In the genomic region with DNA sequence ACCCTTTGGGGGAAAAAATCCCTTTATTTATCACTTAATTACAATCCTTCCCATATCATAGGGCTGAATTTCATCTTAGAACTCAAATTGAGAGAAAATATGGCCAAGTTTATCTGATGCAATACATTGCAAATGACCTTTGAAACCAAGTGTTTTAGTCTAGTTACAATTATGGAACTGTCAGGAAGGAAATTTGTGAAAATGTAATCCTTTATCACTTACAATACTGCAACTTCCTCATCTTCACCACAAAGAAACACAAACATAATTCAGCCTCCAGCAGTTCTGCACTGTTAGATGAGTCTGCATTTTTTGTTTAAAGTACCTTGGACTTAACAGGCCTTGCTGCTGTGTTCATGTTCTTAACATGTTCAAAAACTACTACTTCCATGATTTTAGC, we compare ENCODE assay signal across 8 cellular contexts. TPM values are rescaled to one million over a fixed set of nuclear protein-coding genes. Genes with fewer than 3 reads are reported as not detected.
DNase-seq lines count a peak whose midpoint lies in the region; ATAC-seq and TF ChIP-seq lines count a peak whose summit lies in the region.

No MANE protein-coding gene starts in this region.

- no peak for ATAC-seq in left cardiac atrium
- no peak for ATAC-seq in upper lobe of left lung (ENCODE audit: low FRiP score in 2 of 2)

- H3K4me1 ChIP-seq in left ventricle myocardium inferior (peaks cover 59% of the 10 kb centered on the region), upper lobe of left lung (peaks cover 32 to 54% (median 47%) of the 10 kb centered on the region in 4 donors)

- no peaks in the 10 kb centered on the region for H3K9me3 ChIP-seq in left ventricle myocardium inferior (replicated peaks)
- no peaks in the 10 kb centered on the region for H3K9me3 ChIP-seq in upper lobe of left lung

- intact Hi-C loops in left ventricle myocardium inferior (cut with micrococcal nuclease) (no loop called here), left cardiac atrium (cut with DNase I) (no loop called here), head of caudate nucleus (cut with DNase I) (no loop called here)

- TF ChIP-seq EP300 in upper lobe of left lung (IDR thresholded peaks at IDR 0.05): no peak

- H3K27me3 ChIP-seq in left ventricle myocardium inferior (ENCODE audit: low read depth) (no peaks in the 10 kb centered on the region), upper lobe of left lung (no peaks in the 10 kb centered on the region)

- H3K4me3 ChIP-seq in left ventricle myocardium inferior: no peak overlapping the region
- no peak overlapping the region for H3K4me3 ChIP-seq in upper lobe of left lung

- peak overlapping the region; percentile 48 for H3K27ac ChIP-seq in left ventricle myocardium inferior (replicated peaks)
- H3K27ac ChIP-seq in upper lobe of left lung: peak overlapping the region; percentile 29 to 80 (median 58)

- TF ChIP-seq POLR2A in erythroblast (IDR thresholded peaks at IDR 0.05; ENCODE audit: low read length) (no peak), upper lobe of left lung (IDR thresholded peaks at IDR 0.05) (no peak)

- DNase-seq in left ventricle myocardium inferior (no peak), left cardiac atrium (no peak), RPMI7951 (ENCODE audit: low read depth) (peak; percentile 15), erythroblast (lab: John Stamatoyannopoulos, UW) (peak; percentile 56 to 70), upper lobe of left lung (no peak), head of caudate nucleus (no peak), GM19240 (ENCODE audit: insufficient read length, low spot score) (no peak), hypothalamus (lab: John Stamatoyannopoulos, UW) (no peak)

- TF ChIP-seq CTCF in left ventricle myocardium inferior (IDR thresholded peaks at IDR 0.05; ENCODE audit: borderline replicate concordance): no peak
- no peak for TF ChIP-seq CTCF in upper lobe of left lung (IDR thresholded peaks at IDR 0.05)

- no peaks in the 10 kb centered on the region for H3K36me3 ChIP-seq in left ventricle myocardium inferior
- no peaks in the 10 kb centered on the region for H3K36me3 ChIP-seq in upper lobe of left lung

RNA-seq across cellular contexts. Expression of a gene that starts 4.6 kb away (rescaled TPM):
- 94.6 TPM for total RNA-seq in left ventricle myocardium inferior
- total RNA-seq in left cardiac atrium: 10 to 100 TPM; 69.3 to 81.6 TPM
- 39.9 and 55.6 TPM in 2 replicates for total RNA-seq in RPMI7951 (2014; rRNA removed; shearing (Covaris generic))
- total RNA-seq in upper lobe of left lung: 10 to 100 TPM; 33.0 to 88.9 (median 58.9) TPM

RNA-seq across cellular contexts. Expression of a gene that starts 4.8 kb away (rescaled TPM):
- total RNA-seq in left ventricle myocardium inferior: 8.7 TPM
- total RNA-seq in left cardiac atrium: 1 to 10 TPM; 1.2 to 4.5 TPM
- 9.9 and 11.8 TPM in 2 replicates for total RNA-seq in RPMI7951 (2014; rRNA removed; shearing (Covaris generic))
- total RNA-seq in upper lobe of left lung: 1 to 10 TPM in 4 of 6 donors, not detected in 2; 1.3 to 9.1 (median 2.5) TPM

Comparison
In these comparisons a context has a peak if more than half of its experiments do, and no peak if none do; other contexts are left out.
1. DNase-seq: peak in RPMI7951 (single experiment) and erythroblast (2 of 2); none in left ventricle myocardium inferior (single experiment), left cardiac atrium (single experiment), upper lobe of left lung (0 of 2), head of caudate nucleus (0 of 42), GM19240 (single experiment) and hypothalamus (0 of 51).